Comparison of ENCODE assay signal across 11 cellular contexts in the genomic region with DNA sequence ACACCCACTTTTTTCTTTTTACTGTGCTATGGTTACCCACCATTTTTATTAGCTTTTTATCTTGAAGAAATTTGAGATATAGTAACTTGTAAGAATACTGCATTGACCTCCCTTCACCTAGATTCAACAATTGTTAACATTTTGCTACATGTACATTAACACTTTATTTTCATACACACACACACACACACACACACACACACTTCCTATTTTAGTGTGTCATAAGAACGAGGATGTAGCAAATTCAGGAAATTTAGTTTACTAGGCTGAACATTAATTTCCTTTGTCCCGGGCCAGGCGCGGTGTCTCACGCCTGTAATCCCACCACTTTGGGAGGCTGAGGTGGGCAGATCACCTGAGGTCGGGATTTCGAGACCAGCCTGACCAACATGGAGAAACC. TPM values are rescaled to one million over a fixed set of nuclear protein-coding genes. Genes with fewer than 3 reads are reported as not detected.
DNase-seq lines count a peak whose midpoint lies in the region; ATAC-seq, FAIRE-seq and TF ChIP-seq lines count a peak whose summit lies in the region.
"Had no signal": no experiment of that assay in that cellular context is flagged by ENCODE, and none has a peak within 500 bp of the region (broad histone marks: within the 10 kb centered on the region; RNA-seq: fewer than 3 reads in every experiment).

No MANE protein-coding gene starts in this region.

- BruUV-seq in A673 (replicated peaks; lab: Mats Ljungman, UMichigan), result no TSS peak

- H3K27ac Mint-ChIP-seq in activated naive CD8-positive, alpha-beta T cell treated with anti-CD3 and anti-CD28 coated beads, Interleukin-2, amount 50 U/mL, for 24 hours, result no peak overlapping the region

- CTCF ChIA-PET in A673 (lab: Charles Lee), result no interaction called here

- peaks cover 25% of the 10 kb centered on the region for H3K4me1 Mint-ChIP-seq in activated naive CD8-positive, alpha-beta T cell treated with anti-CD3 and anti-CD28 coated beads, Interleukin-2, amount 50 U/mL, for 24 hours

- H3K9me3 ChIP-seq in A673 (ENCODE audit: low read depth, low read length, poor library complexity, severe bottlenecking) (no peaks in the 10 kb centered on the region), HUES48 (ENCODE audit: control insufficient read depth, insufficient read depth, low read length) (no peaks in the 10 kb centered on the region), muscle layer of colon (ENCODE audit: low read length) (no peaks in the 10 kb centered on the region)
- H3K9me3 ChIP-seq: colonic mucosa, suprapubic skin had no signal

- H3K4me1 ChIP-seq in A673 (ENCODE audit: insufficient read depth, low read length, poor library complexity, severe bottlenecking) (no peaks in the 10 kb centered on the region), HUES48 (ENCODE audit: control insufficient read depth, insufficient read depth, low read length) (no peaks in the 10 kb centered on the region), muscle layer of colon (ENCODE audit: insufficient read depth, low read length) (peaks cover 14% of the 10 kb centered on the region)

- H3K36me3 Mint-ChIP-seq in activated naive CD8-positive, alpha-beta T cell treated with anti-CD3 and anti-CD28 coated beads, Interleukin-2, amount 50 U/mL, for 24 hours (ENCODE audit: low read depth), result peaks cover 1% of the 10 kb centered on the region

- H3K9me3 Mint-ChIP-seq in activated naive CD8-positive, alpha-beta T cell treated with anti-CD3 and anti-CD28 coated beads, Interleukin-2, amount 50 U/mL, for 24 hours, result no peaks in the 10 kb centered on the region

- WGBS in lower leg skin, 2 donors, result 76 to 77% methylated on average over 7 of the region's 7 CpGs

- intact Hi-C loops in A673 (cut with micrococcal nuclease; ENCODE audit: unreplicated experiment) (loop anchor here (2.0 kb wide), 1 partner anchor 35 kb away; no protein-coding TSS in a partner anchor), lower leg skin (cut with DNase I; ENCODE audit: low total_unique reads) (loop anchor here (10.0 kb wide), 1 partner anchor 65 kb away; a partner anchor contains a TSS)

- H3K36me3 ChIP-seq in A673 (ENCODE audit: insufficient read depth, low read length, poor library complexity, severe bottlenecking), result no peaks in the 10 kb centered on the region
- peaks cover 6% of the 10 kb centered on the region; the same call in 1 of the 2 replicates for H3K36me3 ChIP-seq in HUES48 (ENCODE audit: control insufficient read depth, insufficient read depth, low read length)
- H3K36me3 ChIP-seq in muscle layer of colon (ENCODE audit: insufficient read depth, low read length), result no peaks in the 10 kb centered on the region
- H3K36me3 ChIP-seq: colonic mucosa, suprapubic skin had no signal

- POLR2A ChIA-PET in A673 (lab: Charles Lee; ENCODE audit: low non-redundant PET), result no interaction called here

- no peaks in the 10 kb centered on the region for H3K27me3 Mint-ChIP-seq in activated naive CD8-positive, alpha-beta T cell treated with anti-CD3 and anti-CD28 coated beads, Interleukin-2, amount 50 U/mL, for 24 hours

- TF ChIP-seq POLR2A in lower leg skin (IDR thresholded peaks at IDR 0.05), result no peak

- no peaks in the 10 kb centered on the region for H3K27me3 ChIP-seq in A673 (replicated peaks; ENCODE audit: insufficient read depth, low read depth, low read length, poor library complexity)
- H3K27me3 ChIP-seq in HUES48 (ENCODE audit: control insufficient read depth, insufficient read depth, low read length), result no peaks in the 10 kb centered on the region
- no peaks in the 10 kb centered on the region for H3K27me3 ChIP-seq in muscle layer of colon (ENCODE audit: control insufficient read depth in 1 of 2, insufficient read depth in 2 of 2, low read length in 2 of 2)
- H3K27me3 ChIP-seq: colonic mucosa, suprapubic skin had no signal

- DNase-seq in A673 (ENCODE audit: low spot score) (no peak), lower leg skin (ENCODE audit: low spot score in 2 of 2) (no peak), superior temporal gyrus (ENCODE audit: extremely low spot score) (no peak), GM19239 (ENCODE audit: insufficient read length, low spot score) (no peak), NCI-H1105 treated with DMSO at 0.1 percent for 48 hours (lab: John Stamatoyannopoulos, UW) (no peak)
- DNase-seq in activated naive CD8-positive, alpha-beta T cell treated with anti-CD3 and anti-CD28 coated beads, Interleukin-2, amount 50 U/mL, for 24 hours, result no peak
- DNase-seq: colonic mucosa, occipital lobe had no signal

- H3K9ac ChIP-seq in HUES48 (ENCODE audit: low read depth, low read length), result 0 out of 2 replicates have a peak overlapping the region, but pooled peaks have one; percentile 93
- H3K9ac ChIP-seq in muscle layer of colon (ENCODE audit: low read length), result peak overlapping the region; percentile 100

- H3K27ac ChIP-seq in A673 (ENCODE audit: low read depth, low read length, poor library complexity, severe bottlenecking) (peak overlapping the region; percentile 87), HUES48 (ENCODE audit: low read depth, low read length) (no peak overlapping the region), muscle layer of colon (ENCODE audit: low read depth, low read length) (no peak overlapping the region)

- FAIRE-seq in GM19239 (lab: Jason Lieb, UNC), result no peak

- TF ChIP-seq CTCF in A673 (conservative IDR thresholded peaks at IDR 0.05; ENCODE audit: low read depth, low read length) (no peak), lower leg skin (IDR thresholded peaks at IDR 0.05) (no peak)

- H3K4me3 ChIP-seq in A673 (ENCODE audit: low read depth, low read length, poor library complexity, severe bottlenecking) (peak overlapping the region; percentile 100), HUES48 (ENCODE audit: low read depth, low read length) (peak overlapping the region; percentile 98; the same call in 1 of the 2 replicates), muscle layer of colon (ENCODE audit: low read depth in 1 of 2, low read length in 2 of 2) (no peak overlapping the region), lower leg skin (ENCODE audit: low read depth, poor library complexity, severe bottlenecking) (no peak overlapping the region)

- no peak for ATAC-seq in activated naive CD8-positive, alpha-beta T cell treated with anti-CD3 and anti-CD28 coated beads, Interleukin-2, amount 50 U/mL, for 24 hours

- peak overlapping the region; percentile 96 for H3K4me3 Mint-ChIP-seq in activated naive CD8-positive, alpha-beta T cell treated with anti-CD3 and anti-CD28 coated beads, Interleukin-2, amount 50 U/mL, for 24 hours

RNA-seq across cellular contexts. Expression of a gene that starts 1.1 kb away (rescaled TPM):
- total RNA-seq in A673 (2021), result 105 and 121 TPM in 2 replicates
- 100 to 1,000 TPM; 113 to 136 (median 125) TPM for total RNA-seq in lower leg skin

RNA-seq across cellular contexts. Expression of a gene that starts 8.9 kb away (rescaled TPM):
- total RNA-seq in A673 (2021) (48.8 and 52.9 TPM in 2 replicates), lower leg skin (10 to 100 TPM; 63.0 to 71.2 (median 67.5) TPM)

Comparison
In these comparisons a context has a peak if more than half of its experiments do, and no peak if none do; other contexts are left out.
1. H3K4me3 ChIP-seq: peak in A673 (single experiment) and HUES48 (single experiment); none in muscle layer of colon (0 of 2) and lower leg skin (single experiment).